1 cellular context compared by ENCODE assay signal in the genomic region with DNA sequence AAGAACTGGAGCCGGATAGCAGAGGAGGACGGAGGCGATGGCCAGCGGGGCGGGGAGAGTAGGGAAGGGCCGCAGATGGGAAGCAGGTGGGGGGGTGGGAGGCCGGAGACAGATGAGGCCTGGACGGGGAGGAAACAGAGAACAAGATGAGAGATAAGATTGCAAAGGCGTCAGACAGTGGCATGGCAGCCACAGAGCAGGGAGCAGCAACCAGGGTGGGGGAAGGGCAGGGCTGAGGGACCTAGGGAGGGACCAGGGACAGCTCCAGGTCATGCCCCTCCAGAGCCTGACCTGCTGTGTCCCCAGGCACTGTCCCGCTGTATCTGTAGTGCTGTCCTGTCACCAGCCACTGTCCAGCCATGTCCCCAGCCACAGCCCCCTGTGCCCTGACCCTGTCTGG.
TF ChIP-seq lines count a peak whose summit lies in the region.

No MANE protein-coding gene starts in this region.

TF ChIP-seq in H1, 55 proteins besides CTCF, POLR2A, EP300 and RAD21:
- TF ChIP-seq SIN3A (conservative IDR thresholded peaks at IDR 0.05 in 1 of 2, IDR thresholded peaks at IDR 0.05 in 1 of 2; ENCODE audit: low read depth in 1 of 2, low read length in 2 of 2) = no peak
- no peak for TF ChIP-seq YY1 (IDR thresholded peaks at IDR 0.05; ENCODE audit: low read depth, low read length)
- TF ChIP-seq HDAC6 (IDR thresholded peaks at IDR 0.05; ENCODE audit: low read depth, low read length) = no peak
- no peak for TF ChIP-seq BACH1 (IDR thresholded peaks at IDR 0.05; ENCODE audit: low read length)
- TF ChIP-seq GABPA (IDR thresholded peaks at IDR 0.05; ENCODE audit: borderline replicate concordance, insufficient read depth, low read length) = no peak
- no peak for TF ChIP-seq SIRT6 (IDR thresholded peaks at IDR 0.05; ENCODE audit: low read length)
- TF ChIP-seq SAP30 (IDR thresholded peaks at IDR 0.05; ENCODE audit: insufficient read depth, insufficient replicate concordance, low read length) = no peak
- TF ChIP-seq, protein P1, sequence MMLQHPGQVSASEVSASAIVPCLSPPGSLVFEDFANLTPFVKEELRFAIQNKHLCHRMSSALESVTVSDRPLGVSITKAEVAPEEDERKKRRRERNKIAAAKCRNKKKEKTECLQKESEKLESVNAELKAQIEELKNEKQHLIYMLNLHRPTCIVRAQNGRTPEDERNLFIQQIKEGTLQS (IDR thresholded peaks at IDR 0.05; ENCODE audit: insufficient read depth, low read depth, low read length) = no peak
- TF ChIP-seq JUN (IDR thresholded peaks at IDR 0.05; ENCODE audit: low read depth, low read length) = no peak
- TF ChIP-seq SIX5 (IDR thresholded peaks at IDR 0.05; ENCODE audit: low read depth, low read length) = no peak
- no peak for TF ChIP-seq TCF12 (IDR thresholded peaks at IDR 0.05; ENCODE audit: low read depth, low read length)
- no peak for TF ChIP-seq EGR1 (IDR thresholded peaks at IDR 0.05; ENCODE audit: borderline replicate concordance, low read depth, low read length)
- TF ChIP-seq SP2 (IDR thresholded peaks at IDR 0.05; ENCODE audit: low read length) = no peak
- TF ChIP-seq, protein P2, sequence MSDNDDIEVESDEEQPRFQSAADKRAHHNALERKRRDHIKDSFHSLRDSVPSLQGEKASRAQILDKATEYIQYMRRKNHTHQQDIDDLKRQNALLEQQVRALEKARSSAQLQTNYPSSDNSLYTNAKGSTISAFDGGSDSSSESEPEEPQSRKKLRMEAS (IDR thresholded peaks at IDR 0.05) = no peak
- TF ChIP-seq, protein P3, sequence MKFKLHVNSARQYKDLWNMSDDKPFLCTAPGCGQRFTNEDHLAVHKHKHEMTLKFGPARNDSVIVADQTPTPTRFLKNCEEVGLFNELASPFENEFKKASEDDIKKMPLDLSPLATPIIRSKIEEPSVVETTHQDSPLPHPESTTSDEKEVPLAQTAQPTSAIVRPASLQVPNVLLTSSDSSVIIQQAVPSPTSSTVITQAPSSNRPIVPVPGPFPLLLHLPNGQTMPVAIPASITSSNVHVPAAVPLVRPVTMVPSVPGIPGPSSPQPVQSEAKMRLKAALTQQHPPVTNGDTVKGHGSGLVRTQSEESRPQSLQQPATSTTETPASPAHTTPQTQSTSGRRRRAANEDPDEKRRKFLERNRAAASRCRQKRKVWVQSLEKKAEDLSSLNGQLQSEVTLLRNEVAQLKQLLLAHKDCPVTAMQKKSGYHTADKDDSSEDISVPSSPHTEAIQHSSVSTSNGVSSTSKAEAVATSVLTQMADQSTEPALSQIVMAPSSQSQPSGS (IDR thresholded peaks at IDR 0.05; ENCODE audit: low read length) = no peak
- TF ChIP-seq KDM5A (IDR thresholded peaks at IDR 0.05; ENCODE audit: low read length) = no peak
- TF ChIP-seq, protein P4, sequence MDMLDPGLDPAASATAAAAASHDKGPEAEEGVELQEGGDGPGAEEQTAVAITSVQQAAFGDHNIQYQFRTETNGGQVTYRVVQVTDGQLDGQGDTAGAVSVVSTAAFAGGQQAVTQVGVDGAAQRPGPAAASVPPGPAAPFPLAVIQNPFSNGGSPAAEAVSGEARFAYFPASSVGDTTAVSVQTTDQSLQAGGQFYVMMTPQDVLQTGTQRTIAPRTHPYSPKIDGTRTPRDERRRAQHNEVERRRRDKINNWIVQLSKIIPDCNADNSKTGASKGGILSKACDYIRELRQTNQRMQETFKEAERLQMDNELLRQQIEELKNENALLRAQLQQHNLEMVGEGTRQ (IDR thresholded peaks at IDR 0.05; ENCODE audit: low read length) = no peak
- TF ChIP-seq TBP (IDR thresholded peaks at IDR 0.05; ENCODE audit: low read depth, low read length) = no peak
- TF ChIP-seq, protein P5, sequence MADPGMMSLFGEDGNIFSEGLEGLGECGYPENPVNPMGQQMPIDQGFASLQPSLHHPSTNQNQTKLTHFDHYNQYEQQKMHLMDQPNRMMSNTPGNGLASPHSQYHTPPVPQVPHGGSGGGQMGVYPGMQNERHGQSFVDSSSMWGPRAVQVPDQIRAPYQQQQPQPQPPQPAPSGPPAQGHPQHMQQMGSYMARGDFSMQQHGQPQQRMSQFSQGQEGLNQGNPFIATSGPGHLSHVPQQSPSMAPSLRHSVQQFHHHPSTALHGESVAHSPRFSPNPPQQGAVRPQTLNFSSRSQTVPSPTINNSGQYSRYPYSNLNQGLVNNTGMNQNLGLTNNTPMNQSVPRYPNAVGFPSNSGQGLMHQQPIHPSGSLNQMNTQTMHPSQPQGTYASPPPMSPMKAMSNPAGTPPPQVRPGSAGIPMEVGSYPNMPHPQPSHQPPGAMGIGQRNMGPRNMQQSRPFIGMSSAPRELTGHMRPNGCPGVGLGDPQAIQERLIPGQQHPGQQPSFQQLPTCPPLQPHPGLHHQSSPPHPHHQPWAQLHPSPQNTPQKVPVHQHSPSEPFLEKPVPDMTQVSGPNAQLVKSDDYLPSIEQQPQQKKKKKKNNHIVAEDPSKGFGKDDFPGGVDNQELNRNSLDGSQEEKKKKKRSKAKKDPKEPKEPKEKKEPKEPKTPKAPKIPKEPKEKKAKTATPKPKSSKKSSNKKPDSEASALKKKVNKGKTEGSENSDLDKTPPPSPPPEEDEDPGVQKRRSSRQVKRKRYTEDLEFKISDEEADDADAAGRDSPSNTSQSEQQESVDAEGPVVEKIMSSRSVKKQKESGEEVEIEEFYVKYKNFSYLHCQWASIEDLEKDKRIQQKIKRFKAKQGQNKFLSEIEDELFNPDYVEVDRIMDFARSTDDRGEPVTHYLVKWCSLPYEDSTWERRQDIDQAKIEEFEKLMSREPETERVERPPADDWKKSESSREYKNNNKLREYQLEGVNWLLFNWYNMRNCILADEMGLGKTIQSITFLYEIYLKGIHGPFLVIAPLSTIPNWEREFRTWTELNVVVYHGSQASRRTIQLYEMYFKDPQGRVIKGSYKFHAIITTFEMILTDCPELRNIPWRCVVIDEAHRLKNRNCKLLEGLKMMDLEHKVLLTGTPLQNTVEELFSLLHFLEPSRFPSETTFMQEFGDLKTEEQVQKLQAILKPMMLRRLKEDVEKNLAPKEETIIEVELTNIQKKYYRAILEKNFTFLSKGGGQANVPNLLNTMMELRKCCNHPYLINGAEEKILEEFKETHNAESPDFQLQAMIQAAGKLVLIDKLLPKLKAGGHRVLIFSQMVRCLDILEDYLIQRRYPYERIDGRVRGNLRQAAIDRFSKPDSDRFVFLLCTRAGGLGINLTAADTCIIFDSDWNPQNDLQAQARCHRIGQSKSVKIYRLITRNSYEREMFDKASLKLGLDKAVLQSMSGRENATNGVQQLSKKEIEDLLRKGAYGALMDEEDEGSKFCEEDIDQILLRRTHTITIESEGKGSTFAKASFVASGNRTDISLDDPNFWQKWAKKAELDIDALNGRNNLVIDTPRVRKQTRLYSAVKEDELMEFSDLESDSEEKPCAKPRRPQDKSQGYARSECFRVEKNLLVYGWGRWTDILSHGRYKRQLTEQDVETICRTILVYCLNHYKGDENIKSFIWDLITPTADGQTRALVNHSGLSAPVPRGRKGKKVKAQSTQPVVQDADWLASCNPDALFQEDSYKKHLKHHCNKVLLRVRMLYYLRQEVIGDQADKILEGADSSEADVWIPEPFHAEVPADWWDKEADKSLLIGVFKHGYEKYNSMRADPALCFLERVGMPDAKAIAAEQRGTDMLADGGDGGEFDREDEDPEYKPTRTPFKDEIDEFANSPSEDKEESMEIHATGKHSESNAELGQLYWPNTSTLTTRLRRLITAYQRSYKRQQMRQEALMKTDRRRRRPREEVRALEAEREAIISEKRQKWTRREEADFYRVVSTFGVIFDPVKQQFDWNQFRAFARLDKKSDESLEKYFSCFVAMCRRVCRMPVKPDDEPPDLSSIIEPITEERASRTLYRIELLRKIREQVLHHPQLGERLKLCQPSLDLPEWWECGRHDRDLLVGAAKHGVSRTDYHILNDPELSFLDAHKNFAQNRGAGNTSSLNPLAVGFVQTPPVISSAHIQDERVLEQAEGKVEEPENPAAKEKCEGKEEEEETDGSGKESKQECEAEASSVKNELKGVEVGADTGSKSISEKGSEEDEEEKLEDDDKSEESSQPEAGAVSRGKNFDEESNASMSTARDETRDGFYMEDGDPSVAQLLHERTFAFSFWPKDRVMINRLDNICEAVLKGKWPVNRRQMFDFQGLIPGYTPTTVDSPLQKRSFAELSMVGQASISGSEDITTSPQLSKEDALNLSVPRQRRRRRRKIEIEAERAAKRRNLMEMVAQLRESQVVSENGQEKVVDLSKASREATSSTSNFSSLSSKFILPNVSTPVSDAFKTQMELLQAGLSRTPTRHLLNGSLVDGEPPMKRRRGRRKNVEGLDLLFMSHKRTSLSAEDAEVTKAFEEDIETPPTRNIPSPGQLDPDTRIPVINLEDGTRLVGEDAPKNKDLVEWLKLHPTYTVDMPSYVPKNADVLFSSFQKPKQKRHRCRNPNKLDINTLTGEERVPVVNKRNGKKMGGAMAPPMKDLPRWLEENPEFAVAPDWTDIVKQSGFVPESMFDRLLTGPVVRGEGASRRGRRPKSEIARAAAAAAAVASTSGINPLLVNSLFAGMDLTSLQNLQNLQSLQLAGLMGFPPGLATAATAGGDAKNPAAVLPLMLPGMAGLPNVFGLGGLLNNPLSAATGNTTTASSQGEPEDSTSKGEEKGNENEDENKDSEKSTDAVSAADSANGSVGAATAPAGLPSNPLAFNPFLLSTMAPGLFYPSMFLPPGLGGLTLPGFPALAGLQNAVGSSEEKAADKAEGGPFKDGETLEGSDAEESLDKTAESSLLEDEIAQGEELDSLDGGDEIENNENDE (IDR thresholded peaks at IDR 0.05; ENCODE audit: insufficient replicate concordance, low read length) = no peak
